ENCODE assay signal across 15 cellular contexts in genomic region chr11:134734894-134735293, GRCh38.
"Had no signal": no experiment of that assay in that cellular context is flagged by ENCODE, and none has a peak within 500 bp of the region (broad histone marks: within the 10 kb centered on the region; RNA-seq: fewer than 3 reads in every experiment).

No MANE protein-coding gene starts in this region.

- H3K27ac ChIP-seq: cardiac muscle cell, lower lobe of right lung, pancreas, sigmoid colon, tibial artery had no signal

- H3K27me3 Mint-ChIP-seq: stimulated activated memory B cell treated with anti-CD40 and anti-IgM and Interleukin-4, amounts not matched to agents 10 μg/mL and 1 μg/mL and 100 μg/mL, for 72 hours had no signal

- DNase-seq: activated CD4-positive, alpha-beta T cell treated with anti-CD3 and anti-CD28 coated beads, Interleukin-2, amount 50 U/mL, for 4 hours; activated naive CD4-positive, alpha-beta T cell treated with Interleukin-2 at 50 U/mL for 16 hours; activated T-cell treated with anti-CD3 and anti-CD28 coated beads for 4 hours; erythroblast; foreskin melanocyte; glutamatergic neuron; lower lobe of right lung; pancreas; sigmoid colon; stimulated activated CD4-positive, alpha-beta T cell treated with anti-CD3 and anti-CD28 coated beads, Interleukin-4, amount 100 ng/mL, for 4 hours; SW 1271 had no signal

- H3K27ac Mint-ChIP-seq: activated T-helper 17 cell treated with anti-CD3 and anti-CD28 coated beads, Interleukin-2, amount 50 U/mL, for 72 hours; stimulated activated memory B cell treated with anti-CD40 and anti-IgM and Interleukin-4, amounts not matched to agents 10 μg/mL and 1 μg/mL and 100 μg/mL, for 72 hours had no signal

- H3K9me3 ChIP-seq: lower lobe of right lung, pancreas, sigmoid colon, tibial artery had no signal

- H3K9me3 Mint-ChIP-seq: activated T-helper 17 cell treated with anti-CD3 and anti-CD28 coated beads, Interleukin-2, amount 50 U/mL, for 72 hours; stimulated activated memory B cell treated with anti-CD40 and anti-IgM and Interleukin-4, amounts not matched to agents 10 μg/mL and 1 μg/mL and 100 μg/mL, for 72 hours had no signal

- ATAC-seq: activated T-helper 17 cell treated with anti-CD3 and anti-CD28 coated beads, Interleukin-2, amount 50 U/mL, for 72 hours; lower lobe of right lung; pancreas; stimulated activated memory B cell treated with anti-CD40 and anti-IgM and Interleukin-4, amounts not matched to agents 10 μg/mL and 1 μg/mL and 100 μg/mL, for 72 hours had no signal

- H3K4me3 Mint-ChIP-seq: activated T-helper 17 cell treated with anti-CD3 and anti-CD28 coated beads, Interleukin-2, amount 50 U/mL, for 72 hours; stimulated activated memory B cell treated with anti-CD40 and anti-IgM and Interleukin-4, amounts not matched to agents 10 μg/mL and 1 μg/mL and 100 μg/mL, for 72 hours had no signal

- H3K4me1 Mint-ChIP-seq: activated T-helper 17 cell treated with anti-CD3 and anti-CD28 coated beads, Interleukin-2, amount 50 U/mL, for 72 hours; stimulated activated memory B cell treated with anti-CD40 and anti-IgM and Interleukin-4, amounts not matched to agents 10 μg/mL and 1 μg/mL and 100 μg/mL, for 72 hours had no signal

- H3K36me3 Mint-ChIP-seq: stimulated activated memory B cell treated with anti-CD40 and anti-IgM and Interleukin-4, amounts not matched to agents 10 μg/mL and 1 μg/mL and 100 μg/mL, for 72 hours had no signal

- H3K36me3 ChIP-seq: cardiac muscle cell, lower lobe of right lung, pancreas, sigmoid colon, tibial artery had no signal
